14 cellular contexts compared by ENCODE assay signal in genomic region chr1:212125654-212126053, GRCh38.
A peak's percentile ranks its signal among the peaks of the same experiment; 100 is the strongest.
DNase-seq lines count a peak whose midpoint lies in the region; ATAC-seq and TF ChIP-seq lines count a peak whose summit lies in the region.
"Had no signal": no experiment of that assay in that cellular context is flagged by ENCODE, and none has a peak within 500 bp of the region (broad histone marks: within the 10 kb centered on the region; RNA-seq: fewer than 3 reads in every experiment).

No MANE protein-coding gene starts in this region.

- no peaks in the 10 kb centered on the region for H3K9me3 ChIP-seq in Peyer's patch
- no peaks in the 10 kb centered on the region for H3K9me3 ChIP-seq in mucosa of descending colon
- no peaks in the 10 kb centered on the region for H3K9me3 ChIP-seq in transverse colon
- no peaks in the 10 kb centered on the region for H3K9me3 ChIP-seq in testis
- H3K9me3 ChIP-seq: BE2C, Caco-2, HAP-1 had no signal

- no peak overlapping the region for H3K4me3 Mint-ChIP-seq in WTC11
- H3K4me3 Mint-ChIP-seq: CD4-positive, CD25-positive, alpha-beta regulatory T cell; CD8-positive, alpha-beta memory T cell had no signal

- no peaks in the 10 kb centered on the region for H3K27me3 ChIP-seq in Peyer's patch
- no peaks in the 10 kb centered on the region for H3K27me3 ChIP-seq in transverse colon
- H3K27me3 ChIP-seq in testis = no peaks in the 10 kb centered on the region
- H3K27me3 ChIP-seq: BE2C had no signal

- peaks cover 4% of the 10 kb centered on the region; the same call in 1 of the 2 replicates for H3K36me3 Mint-ChIP-seq in WTC11
- H3K36me3 Mint-ChIP-seq: CD4-positive, CD25-positive, alpha-beta regulatory T cell; CD8-positive, alpha-beta memory T cell had no signal

- no peak for TF ChIP-seq EP300 in transverse colon (IDR thresholded peaks at IDR 0.05; ENCODE audit: low read depth)

- H3K27me3 Mint-ChIP-seq in WTC11 (ENCODE audit: low read depth) = no peaks in the 10 kb centered on the region
- H3K27me3 Mint-ChIP-seq: CD4-positive, CD25-positive, alpha-beta regulatory T cell; CD8-positive, alpha-beta memory T cell had no signal

- POLR2A ChIA-PET in WTC11 (lab: Charles Lee) = no interaction called here

- H3K36me3 ChIP-seq in Peyer's patch (no peaks in the 10 kb centered on the region), mucosa of descending colon (ENCODE audit: low read depth) (no peaks in the 10 kb centered on the region), transverse colon (no peaks in the 10 kb centered on the region), testis (ENCODE audit: low read depth, missing control alignments) (no peaks in the 10 kb centered on the region)
- H3K36me3 ChIP-seq: HAP-1 had no signal

- WGBS in transverse colon (ENCODE audit: low coverage in 1 of 2), 2 donors = 68% methylated on average over 9 of the region's 9 CpGs; no CpG with 5 or more reads in 1 of the 2 donors
- 95 to 96% methylated on average over 9 of the region's 9 CpGs for WGBS in testis, 2 donors

- peak overlapping the region in 3 of 4 donors; percentile 42 to 79 (median 74) for H3K27ac ChIP-seq in Peyer's patch
- peak overlapping the region; percentile 54 to 74 (median 66) for H3K27ac ChIP-seq in transverse colon
- H3K27ac ChIP-seq in testis = no peak overlapping the region
- H3K27ac ChIP-seq: GM23248 had no signal

- in situ Hi-C loops in transverse colon (cut with MboI; ENCODE audit: low pct_ligation_motif_present in 1 of 4, low pct_unique_long_range_greater_than_20kb in 1 of 4, low sequenced_read_pairs in 3 of 4) = no loop called here

- H3K4me1 ChIP-seq in Peyer's patch = peaks cover 0 to 19% (median 0%) of the 10 kb centered on the region in 4 donors
- peaks cover 12% of the 10 kb centered on the region for H3K4me1 ChIP-seq in mucosa of descending colon (ENCODE audit: low read depth)
- peaks cover 0 to 17% (median 7%) of the 10 kb centered on the region in 4 donors for H3K4me1 ChIP-seq in transverse colon
- H3K4me1 ChIP-seq in testis = no peaks in the 10 kb centered on the region
- H3K4me1 ChIP-seq: BE2C, HAP-1 had no signal

- ATAC-seq in WTC11 (no peak), mucosa of descending colon (peak; percentile 30)
- ATAC-seq: HepG2 had no signal

- H3K4me3 ChIP-seq in Peyer's patch (no peak overlapping the region), mucosa of descending colon (no peak overlapping the region), transverse colon (no peak overlapping the region), testis (no peak overlapping the region)
- H3K4me3 ChIP-seq: GM23248, HAP-1 had no signal

- H3K9me3 Mint-ChIP-seq in WTC11 = no peaks in the 10 kb centered on the region
- H3K9me3 Mint-ChIP-seq: CD4-positive, CD25-positive, alpha-beta regulatory T cell; CD8-positive, alpha-beta memory T cell had no signal

- DNase-seq in Peyer's patch (peak in 1 of 3 donors; percentile 49), WTC11 (ENCODE audit: low spot score) (no peak), mucosa of descending colon (peak in 2 of 3 donors; percentile 39 to 59), transverse colon (peak; percentile 30), testis (no peak), SW480 (ENCODE audit: low spot score) (no peak)
- DNase-seq: BE2C; C1 segment of cervical spinal cord; Caco-2; CD8-positive, alpha-beta memory T cell had no signal

- H3K27ac Mint-ChIP-seq in WTC11 = peak overlapping the region; percentile 68; the same call in 1 of the 2 replicates

- intact Hi-C loops in mucosa of descending colon (cut with DNase I, micrococcal nuclease) = no loop called here
- intact Hi-C loops in transverse colon (cut with DNase I; ENCODE audit: low total_unique reads) = no loop called here
- intact Hi-C loops in testis (cut with DNase I; ENCODE audit: low total_unique reads) = no loop called here

- no peak for TF ChIP-seq POLR2A in Peyer's patch (IDR thresholded peaks at IDR 0.05)
- TF ChIP-seq POLR2A in transverse colon (IDR thresholded peaks at IDR 0.05) = no peak
- TF ChIP-seq POLR2A in testis (IDR thresholded peaks at IDR 0.05) = no peak

- TF ChIP-seq CTCF in Peyer's patch (IDR thresholded peaks at IDR 0.05) (no peak), WTC11 (IDR thresholded peaks at IDR 0.05) (no peak), mucosa of descending colon (IDR thresholded peaks at IDR 0.05) (no peak), transverse colon (IDR thresholded peaks at IDR 0.05) (no peak), testis (IDR thresholded peaks at IDR 0.05) (no peak)

- H3K4me1 Mint-ChIP-seq in WTC11 = peaks cover 29% of the 10 kb centered on the region

- CTCF ChIA-PET in WTC11 (lab: Charles Lee) = no interaction called here

TF ChIP-seq in WTC11, 78 proteins besides CTCF, POLR2A, EP300 and RAD21:
- TF ChIP-seq GABPB1 (CRISPR knock-in tag; IDR thresholded peaks at IDR 0.05) (no peak), ATF2 (CRISPR knock-in tag; IDR thresholded peaks at IDR 0.05; ENCODE audit: borderline replicate concordance, low read depth) (no peak), ZNF281 (CRISPR knock-in tag; IDR thresholded peaks at IDR 0.05) (no peak), ELF4 (CRISPR knock-in tag; IDR thresholded peaks at IDR 0.05; ENCODE audit: low read depth) (no peak), ATF3 (CRISPR knock-in tag; conservative IDR thresholded peaks at IDR 0.05) (no peak), GTF2I (CRISPR knock-in tag; conservative IDR thresholded peaks at IDR 0.05) (no peak), FOXJ3 (CRISPR knock-in tag; IDR thresholded peaks at IDR 0.05; ENCODE audit: borderline replicate concordance) (no peak), MYBL2 (CRISPR knock-in tag; IDR thresholded peaks at IDR 0.05) (no peak), SMAD4 (CRISPR knock-in tag; IDR thresholded peaks at IDR 0.05) (no peak), SOX15 (CRISPR knock-in tag; IDR thresholded peaks at IDR 0.05) (no peak), MXD4 (CRISPR knock-in tag; IDR thresholded peaks at IDR 0.05; ENCODE audit: borderline replicate concordance) (no peak), NFE2L1 (CRISPR knock-in tag; IDR thresholded peaks at IDR 0.05) (no peak), ESRRA (CRISPR knock-in tag; IDR thresholded peaks at IDR 0.05; ENCODE audit: borderline replicate concordance) (no peak), GRHL2 (CRISPR knock-in tag; IDR thresholded peaks at IDR 0.05; ENCODE audit: insufficient replicate concordance, severe bottlenecking) (no peak), KAT7 (CRISPR knock-in tag; IDR thresholded peaks at IDR 0.05; ENCODE audit: borderline replicate concordance) (no peak), ZNF396 (CRISPR knock-in tag; IDR thresholded peaks at IDR 0.05; ENCODE audit: borderline replicate concordance) (no peak), ZNF219 (CRISPR knock-in tag; IDR thresholded peaks at IDR 0.05; ENCODE audit: borderline replicate concordance) (no peak), E2F4 (CRISPR knock-in tag; IDR thresholded peaks at IDR 0.05; ENCODE audit: borderline replicate concordance, low read depth) (no peak), FOXK1 (CRISPR knock-in tag; IDR thresholded peaks at IDR 0.05) (no peak), ZNF138 (CRISPR knock-in tag; conservative IDR thresholded peaks at IDR 0.05) (no peak)

Comparison
In these comparisons a context has a peak if more than half of its experiments do, and no peak if none do; other contexts are left out.
1. DNase-seq: peak in mucosa of descending colon (2 of 3) and transverse colon (single experiment); none in WTC11 (single experiment), testis (single experiment) and SW480 (single experiment).
2. H3K27ac ChIP-seq: peak in Peyer's patch (3 of 4) and transverse colon (4 of 4); none in testis (0 of 2).